Comparison of ENCODE assay signal across 1 cellular context in the genomic region with DNA sequence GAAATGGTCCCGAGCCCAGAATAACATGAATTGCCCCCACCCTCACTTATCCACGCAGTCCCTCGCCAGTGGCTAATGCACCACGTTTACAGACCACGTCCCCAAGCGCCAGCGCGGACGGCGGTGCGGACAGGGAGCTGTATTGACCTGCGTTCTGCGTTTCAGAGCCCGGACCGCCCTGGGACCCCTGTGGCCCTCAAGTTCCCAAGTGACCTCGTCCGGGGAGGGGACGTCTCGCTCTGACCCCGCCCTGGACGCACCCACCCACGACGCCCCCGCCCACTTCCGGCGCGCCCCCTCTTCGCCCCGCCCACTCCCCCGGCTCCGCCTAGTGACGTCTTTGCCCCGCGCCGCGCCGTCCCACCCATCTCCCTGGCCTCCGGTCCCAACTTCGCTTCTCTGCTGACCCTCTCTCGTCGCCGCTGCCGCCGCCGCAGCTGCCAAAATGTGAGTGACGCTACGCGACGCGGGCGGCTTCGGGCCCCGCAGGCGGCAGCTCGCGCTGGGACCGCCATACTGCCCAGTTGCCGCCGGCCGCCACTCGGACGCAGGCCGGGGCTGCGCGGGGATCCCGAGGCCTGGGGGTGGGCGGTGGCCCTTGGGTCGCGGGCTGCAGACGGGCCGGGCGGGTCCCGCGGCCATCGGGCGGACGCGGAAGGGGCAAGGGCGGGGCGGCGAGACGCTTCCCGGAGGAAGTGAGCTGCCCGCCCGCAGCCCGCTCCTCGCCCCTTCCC.
TF ChIP-seq lines count a peak whose summit lies in the region.

A gene with protein sequence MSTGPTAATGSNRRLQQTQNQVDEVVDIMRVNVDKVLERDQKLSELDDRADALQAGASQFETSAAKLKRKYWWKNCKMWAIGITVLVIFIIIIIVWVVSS (plus strand): TSS at position 358 of the 734 bp plus-strand sequence. CDS start 88 bp downstream, at position 446.

TF ChIP-seq in HepG2, 621 proteins besides CTCF, POLR2A, EP300 and RAD21 (continued from another document and continues in another):
- TF ChIP-seq, protein P1, sequence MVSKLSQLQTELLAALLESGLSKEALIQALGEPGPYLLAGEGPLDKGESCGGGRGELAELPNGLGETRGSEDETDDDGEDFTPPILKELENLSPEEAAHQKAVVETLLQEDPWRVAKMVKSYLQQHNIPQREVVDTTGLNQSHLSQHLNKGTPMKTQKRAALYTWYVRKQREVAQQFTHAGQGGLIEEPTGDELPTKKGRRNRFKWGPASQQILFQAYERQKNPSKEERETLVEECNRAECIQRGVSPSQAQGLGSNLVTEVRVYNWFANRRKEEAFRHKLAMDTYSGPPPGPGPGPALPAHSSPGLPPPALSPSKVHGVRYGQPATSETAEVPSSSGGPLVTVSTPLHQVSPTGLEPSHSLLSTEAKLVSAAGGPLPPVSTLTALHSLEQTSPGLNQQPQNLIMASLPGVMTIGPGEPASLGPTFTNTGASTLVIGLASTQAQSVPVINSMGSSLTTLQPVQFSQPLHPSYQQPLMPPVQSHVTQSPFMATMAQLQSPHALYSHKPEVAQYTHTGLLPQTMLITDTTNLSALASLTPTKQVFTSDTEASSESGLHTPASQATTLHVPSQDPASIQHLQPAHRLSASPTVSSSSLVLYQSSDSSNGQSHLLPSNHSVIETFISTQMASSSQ (IDR thresholded peaks at IDR 0.05; ENCODE audit: low read depth) = no peak
- TF ChIP-seq, protein P1 (CRISPR knock-in tag; IDR thresholded peaks at IDR 0.05; ENCODE audit: borderline replicate concordance) = no peak
- TF ChIP-seq SP5 (CRISPR knock-in tag; IDR thresholded peaks at IDR 0.05; ENCODE audit: borderline replicate concordance, low read depth) (peak; percentile 63), CREB1 (IDR thresholded peaks at IDR 0.05) (peak; percentile 91), CREB1 (CRISPR knock-in tag; IDR thresholded peaks at IDR 0.05) (peak; percentile 95), ZNF234 (CRISPR knock-in tag; conservative IDR thresholded peaks at IDR 0.05) (0 out of 2 replicates have a peak, but pooled peaks have one; percentile 21), ZNF160 (CRISPR knock-in tag; IDR thresholded peaks at IDR 0.05) (no peak), ZBTB49 (CRISPR knock-in tag; IDR thresholded peaks at IDR 0.05; ENCODE audit: borderline replicate concordance) (no peak), TOE1 (CRISPR knock-in tag; IDR thresholded peaks at IDR 0.05) (no peak), STAG1 (CRISPR knock-in tag; IDR thresholded peaks at IDR 0.05) (no peak), RAD51 (IDR thresholded peaks at IDR 0.05; ENCODE audit: borderline replicate concordance) (no peak), MTA3 (CRISPR knock-in tag; IDR thresholded peaks at IDR 0.05) (no peak), POGZ (CRISPR knock-in tag; IDR thresholded peaks at IDR 0.05) (peak; percentile 66), ESRRA (CRISPR knock-in tag; IDR thresholded peaks at IDR 0.05; ENCODE audit: low read depth) (0 out of 2 replicates have a peak, but pooled peaks have one; percentile 31), ARID2 (CRISPR knock-in tag; IDR thresholded peaks at IDR 0.05; ENCODE audit: borderline replicate concordance) (no peak), KAT7 (CRISPR knock-in tag; IDR thresholded peaks at IDR 0.05; ENCODE audit: borderline replicate concordance) (peak; percentile 82; the same call in 1 of the 2 replicates), ZBTB33 (CRISPR knock-in tag; IDR thresholded peaks at IDR 0.05) (peak; percentile 61), FOSL1 (CRISPR knock-in tag; IDR thresholded peaks at IDR 0.05; ENCODE audit: borderline replicate concordance) (no peak), ZNF788 (CRISPR knock-in tag; IDR thresholded peaks at IDR 0.05; ENCODE audit: borderline replicate concordance) (peak; percentile 75; the same call in 1 of the 2 replicates), TAF1 (CRISPR knock-in tag; IDR thresholded peaks at IDR 0.05) (peak; percentile 73; the same call in 1 of the 2 replicates), SMAD1 (CRISPR knock-in tag; IDR thresholded peaks at IDR 0.05; ENCODE audit: borderline replicate concordance, low read depth) (0 out of 2 replicates have a peak, but pooled peaks have one; percentile 79), ZNF878 (CRISPR knock-in tag; IDR thresholded peaks at IDR 0.05) (no peak), MATR3 (CRISPR knock-in tag; IDR thresholded peaks at IDR 0.05) (no peak), ARID5B (CRISPR knock-in tag; IDR thresholded peaks at IDR 0.05) (peak; percentile 37), HNRNPLL (IDR thresholded peaks at IDR 0.05; ENCODE audit: low read depth, low read length, poor library complexity, severe bottlenecking) (no peak), ZNF235 (CRISPR knock-in tag; IDR thresholded peaks at IDR 0.05; ENCODE audit: borderline replicate concordance) (0 out of 2 replicates have a peak, but pooled peaks have one; percentile 22), ZNF792 (CRISPR knock-in tag; IDR thresholded peaks at IDR 0.05) (peak; percentile 49; the same call in 1 of the 2 replicates), TEAD3 (CRISPR knock-in tag; optimal IDR thresholded peaks at IDR 0.05; ENCODE audit: borderline replicate concordance) (peak; percentile 40), ZBTB39 (CRISPR knock-in tag; IDR thresholded peaks at IDR 0.05) (no peak), ZNF572 (CRISPR knock-in tag; IDR thresholded peaks at IDR 0.05) (no peak)
- TF ChIP-seq, protein P2, sequence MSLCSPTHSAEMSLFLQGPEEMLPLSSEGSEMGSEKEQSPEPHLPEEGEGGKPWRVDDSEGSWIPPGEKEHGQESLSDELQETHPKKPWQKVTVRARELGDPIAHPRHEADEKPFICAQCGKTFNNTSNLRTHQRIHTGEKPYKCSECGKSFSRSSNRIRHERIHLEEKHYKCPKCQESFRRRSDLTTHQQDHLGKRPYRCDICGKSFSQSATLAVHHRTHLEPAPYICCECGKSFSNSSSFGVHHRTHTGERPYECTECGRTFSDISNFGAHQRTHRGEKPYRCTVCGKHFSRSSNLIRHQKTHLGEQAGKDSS (CRISPR knock-in tag; IDR thresholded peaks at IDR 0.05; ENCODE audit: borderline replicate concordance, low read depth) = 0 out of 2 replicates have a peak, but pooled peaks have one; percentile 67
- TF ChIP-seq, protein P3, sequence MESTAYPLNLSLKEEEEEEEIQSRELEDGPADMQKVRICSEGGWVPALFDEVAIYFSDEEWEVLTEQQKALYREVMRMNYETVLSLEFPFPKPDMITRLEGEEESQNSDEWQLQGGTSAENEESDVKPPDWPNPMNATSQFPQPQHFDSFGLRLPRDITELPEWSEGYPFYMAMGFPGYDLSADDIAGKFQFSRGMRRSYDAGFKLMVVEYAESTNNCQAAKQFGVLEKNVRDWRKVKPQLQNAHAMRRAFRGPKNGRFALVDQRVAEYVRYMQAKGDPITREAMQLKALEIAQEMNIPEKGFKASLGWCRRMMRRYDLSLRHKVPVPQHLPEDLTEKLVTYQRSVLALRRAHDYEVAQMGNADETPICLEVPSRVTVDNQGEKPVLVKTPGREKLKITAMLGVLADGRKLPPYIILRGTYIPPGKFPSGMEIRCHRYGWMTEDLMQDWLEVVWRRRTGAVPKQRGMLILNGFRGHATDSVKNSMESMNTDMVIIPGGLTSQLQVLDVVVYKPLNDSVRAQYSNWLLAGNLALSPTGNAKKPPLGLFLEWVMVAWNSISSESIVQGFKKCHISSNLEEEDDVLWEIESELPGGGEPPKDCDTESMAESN (CRISPR knock-in tag; conservative IDR thresholded peaks at IDR 0.05) = 0 out of 2 replicates have a peak, but pooled peaks have one; percentile 43
- TF ChIP-seq, protein P4, sequence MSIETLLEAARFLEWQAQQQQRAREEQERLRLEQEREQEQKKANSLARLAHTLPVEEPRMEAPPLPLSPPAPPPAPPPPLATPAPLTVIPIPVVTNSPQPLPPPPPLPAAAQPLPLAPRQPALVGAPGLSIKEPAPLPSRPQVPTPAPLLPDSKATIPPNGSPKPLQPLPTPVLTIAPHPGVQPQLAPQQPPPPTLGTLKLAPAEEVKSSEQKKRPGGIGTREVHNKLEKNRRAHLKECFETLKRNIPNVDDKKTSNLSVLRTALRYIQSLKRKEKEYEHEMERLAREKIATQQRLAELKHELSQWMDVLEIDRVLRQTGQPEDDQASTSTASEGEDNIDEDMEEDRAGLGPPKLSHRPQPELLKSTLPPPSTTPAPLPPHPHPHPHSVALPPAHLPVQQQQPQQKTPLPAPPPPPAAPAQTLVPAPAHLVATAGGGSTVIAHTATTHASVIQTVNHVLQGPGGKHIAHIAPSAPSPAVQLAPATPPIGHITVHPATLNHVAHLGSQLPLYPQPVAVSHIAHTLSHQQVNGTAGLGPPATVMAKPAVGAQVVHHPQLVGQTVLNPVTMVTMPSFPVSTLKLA (IDR thresholded peaks at IDR 0.05) = peak; percentile 28; the same call in 1 of the 2 replicates
